9 cellular contexts compared by ENCODE assay signal in the genomic region with DNA sequence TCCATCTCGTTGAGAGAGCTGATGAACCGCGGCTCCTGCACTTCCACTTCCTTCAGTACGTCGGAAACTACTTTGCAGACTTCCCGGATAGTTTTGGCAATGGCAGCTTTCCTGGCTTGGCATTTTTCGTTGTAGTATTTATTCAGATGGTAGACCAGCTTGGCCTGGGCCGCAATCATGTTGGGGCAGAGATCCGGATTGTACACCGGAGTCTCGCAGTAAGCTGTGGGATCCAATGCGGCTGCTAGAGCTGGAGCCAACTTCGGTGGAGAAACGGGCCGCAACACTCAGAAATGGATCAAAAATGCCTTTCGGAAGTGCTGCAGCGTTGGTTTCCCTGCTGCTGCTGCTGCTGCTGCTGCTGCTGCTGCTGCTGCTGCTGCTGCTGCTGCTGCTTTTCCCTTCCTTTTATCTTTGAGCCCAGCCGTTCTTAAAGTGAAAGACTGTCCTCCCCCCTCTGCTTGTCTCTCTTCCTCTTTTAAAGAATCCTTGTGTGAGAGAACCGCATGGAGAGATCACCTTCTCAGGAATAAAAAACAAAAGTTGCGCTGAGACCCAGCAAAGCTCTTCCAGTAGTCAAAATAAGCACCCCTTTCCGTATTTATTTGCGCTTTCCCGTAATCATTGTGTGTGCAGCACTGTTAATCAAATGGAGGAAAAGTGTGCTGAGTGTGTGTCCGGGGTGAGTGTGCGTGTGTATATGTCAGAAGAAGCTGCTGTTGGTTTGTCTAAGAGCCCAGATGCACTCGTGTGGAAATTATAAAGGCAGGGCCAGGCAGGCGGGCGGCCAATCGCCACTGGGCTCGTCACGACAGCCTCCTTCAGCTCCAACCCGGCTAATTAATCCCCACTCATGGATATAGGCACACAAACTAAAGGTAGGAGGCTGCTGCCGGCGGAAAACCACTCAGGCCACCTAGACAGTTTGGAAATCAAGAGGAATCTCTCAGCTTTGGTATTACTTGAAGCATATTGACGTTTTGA. TPM values are rescaled to one million over a fixed set of nuclear protein-coding genes. Genes with fewer than 3 reads are reported as not detected.
DNase-seq lines count a peak whose midpoint lies in the region; ATAC-seq and TF ChIP-seq lines count a peak whose summit lies in the region.
"Had no signal": no experiment of that assay in that cellular context is flagged by ENCODE, and none has a peak within 500 bp of the region (broad histone marks: within the 10 kb centered on the region; RNA-seq: fewer than 3 reads in every experiment).

Gene MAB21L1, minus strand, starts transcription at position 730 of the 984 bp plus-strand sequence. Its CDS starts 551 bp downstream, at position 179.

- ATAC-seq in CD8-positive, alpha-beta T cell, result no peak
- ATAC-seq in GM21529 (IDR thresholded peaks at IDR 0.05; ENCODE audit: unreplicated experiment) (no peak), GM21360 (IDR thresholded peaks at IDR 0.05; ENCODE audit: unreplicated experiment) (no peak)

- H3K4me3 Mint-ChIP-seq in CD8-positive, alpha-beta T cell, result peak within 1 kb of the TSS; percentile 77
- H3K4me3 Mint-ChIP-seq in activated CD4-positive, alpha-beta memory T cell treated with anti-CD3 and anti-CD28 coated beads, Interleukin-2, amount 10 ng/mL, durations not matched to agents 7 days and 5 days, result peak within 1 kb of the TSS; percentile 66
- peak within 1 kb of the TSS; percentile 96 for H3K4me3 Mint-ChIP-seq in osteocyte (ENCODE audit: unreplicated experiment)

- no peak for TF ChIP-seq CTCF in CD8-positive, alpha-beta T cell (IDR thresholded peaks at IDR 0.05)
- TF ChIP-seq CTCF in osteocyte (IDR thresholded peaks at IDR 0.05), result no peak

- H3K4me3 ChIP-seq in CD8-positive, alpha-beta T cell (ENCODE audit: low read depth, low read length), result peak within 1 kb of the TSS; percentile 32

- intact Hi-C loops in CD8-positive, alpha-beta T cell (cut with DNase I, micrococcal nuclease), result no loop called here
- intact Hi-C loops in head of caudate nucleus (cut with DNase I), result no loop called here

- H3K36me3 ChIP-seq in CD8-positive, alpha-beta T cell (ENCODE audit: insufficient read depth, low read length), result no peaks in the 10 kb centered on the region

- H3K27me3 Mint-ChIP-seq in CD8-positive, alpha-beta T cell (ENCODE audit: low read depth), result peaks cover 65% of the 10 kb centered on the region
- H3K27me3 Mint-ChIP-seq in activated CD4-positive, alpha-beta memory T cell treated with anti-CD3 and anti-CD28 coated beads, Interleukin-2, amount 10 ng/mL, durations not matched to agents 7 days and 5 days, result peaks cover 64% of the 10 kb centered on the region
- peaks cover 58% of the 10 kb centered on the region for H3K27me3 Mint-ChIP-seq in osteocyte (ENCODE audit: unreplicated experiment)

- peaks cover 4% of the 10 kb centered on the region for H3K9me3 Mint-ChIP-seq in CD8-positive, alpha-beta T cell
- no peaks in the 10 kb centered on the region for H3K9me3 Mint-ChIP-seq in activated CD4-positive, alpha-beta memory T cell treated with anti-CD3 and anti-CD28 coated beads, Interleukin-2, amount 10 ng/mL, durations not matched to agents 7 days and 5 days
- H3K9me3 Mint-ChIP-seq in osteocyte (ENCODE audit: unreplicated experiment), result no peaks in the 10 kb centered on the region

- H3K27me3 ChIP-seq in CD8-positive, alpha-beta T cell (ENCODE audit: insufficient read depth, low read length), result peaks cover 49% of the 10 kb centered on the region

- CTCF ChIA-PET in CD8-positive, alpha-beta T cell (lab: Charles Lee), result no interaction called here
- CTCF ChIA-PET in activated CD4-positive, alpha-beta memory T cell treated with anti-CD3 and anti-CD28 coated beads, Interleukin-2, amount 10 ng/mL, durations not matched to agents 7 days and 5 days (lab: Charles Lee), result no interaction called here

- H3K36me3 Mint-ChIP-seq in CD8-positive, alpha-beta T cell, result no peaks in the 10 kb centered on the region
- peaks cover 7% of the 10 kb centered on the region for H3K36me3 Mint-ChIP-seq in activated CD4-positive, alpha-beta memory T cell treated with anti-CD3 and anti-CD28 coated beads, Interleukin-2, amount 10 ng/mL, durations not matched to agents 7 days and 5 days (ENCODE audit: low read depth)
- peaks cover 10% of the 10 kb centered on the region for H3K36me3 Mint-ChIP-seq in osteocyte (ENCODE audit: unreplicated experiment)

- DNase-seq in CD8-positive, alpha-beta T cell, result no peak
- peak; percentile 31 for DNase-seq in KG1 (lab: John Stamatoyannopoulos, UW)
- DNase-seq in activated CD4-positive, alpha-beta memory T cell treated with anti-CD3 and anti-CD28 coated beads, Interleukin-2, amount 10 ng/mL, durations not matched to agents 7 days and 5 days, result no peak
- DNase-seq in head of caudate nucleus, result peak in 30 of 42 donors; percentile 10 to 62 (median 38)
- DNase-seq in osteocyte (ENCODE audit: extremely low spot score, unreplicated experiment), result no peak
- no peak for DNase-seq in mucosa of gallbladder (ENCODE audit: low spot score)

- H3K9me3 ChIP-seq in CD8-positive, alpha-beta T cell (ENCODE audit: low read length), result peaks cover 8% of the 10 kb centered on the region

- H3K27ac ChIP-seq in CD8-positive, alpha-beta T cell (ENCODE audit: low read depth, low read length), result no peak within 1 kb of the TSS

- H3K27ac Mint-ChIP-seq in CD8-positive, alpha-beta T cell, result no peak within 1 kb of the TSS
- H3K27ac Mint-ChIP-seq in activated CD4-positive, alpha-beta memory T cell treated with anti-CD3 and anti-CD28 coated beads, Interleukin-2, amount 10 ng/mL, durations not matched to agents 7 days and 5 days, result peak within 1 kb of the TSS; percentile 38
- peak within 1 kb of the TSS; percentile 96 for H3K27ac Mint-ChIP-seq in osteocyte (ENCODE audit: unreplicated experiment)

- H3K4me1 Mint-ChIP-seq in CD8-positive, alpha-beta T cell (ENCODE audit: low read depth), result peaks cover 36% of the 10 kb centered on the region
- peaks cover 20% of the 10 kb centered on the region for H3K4me1 Mint-ChIP-seq in activated CD4-positive, alpha-beta memory T cell treated with anti-CD3 and anti-CD28 coated beads, Interleukin-2, amount 10 ng/mL, durations not matched to agents 7 days and 5 days
- H3K4me1 Mint-ChIP-seq in osteocyte (ENCODE audit: unreplicated experiment), result peaks cover 41% of the 10 kb centered on the region

- H3K4me1 ChIP-seq in CD8-positive, alpha-beta T cell (ENCODE audit: insufficient read depth, low read length), result peaks cover 17% of the 10 kb centered on the region

- POLR2A ChIA-PET in CD8-positive, alpha-beta T cell (lab: Charles Lee), result no interaction called here
- POLR2A ChIA-PET in activated CD4-positive, alpha-beta memory T cell treated with anti-CD3 and anti-CD28 coated beads, Interleukin-2, amount 10 ng/mL, durations not matched to agents 7 days and 5 days (lab: Charles Lee), result no interaction called here

RNA-seq across cellular contexts. Expression of gene MAB21L1, which starts in this region (rescaled TPM):
- not detected for total RNA-seq in CD8-positive, alpha-beta T cell
- total RNA-seq in activated CD4-positive, alpha-beta memory T cell treated with anti-CD3 and anti-CD28 coated beads, Interleukin-2, amount 10 ng/mL, durations not matched to agents 7 days and 5 days, result not detected
- 9.0 TPM in 2 replicates for total RNA-seq in osteocyte
- total RNA-seq in mucosa of gallbladder, result 0.20 TPM
- total RNA-seq: glomerular endothelial cell had no signal

Comparison
In these comparisons a context has a peak if more than half of its experiments do, and no peak if none do; other contexts are left out.
1. DNase-seq: peak in KG1 (single experiment) and head of caudate nucleus (30 of 42); none in CD8-positive, alpha-beta T cell (0 of 7), activated CD4-positive, alpha-beta memory T cell treated with anti-CD3 and anti-CD28 coated beads, Interleukin-2, amount 10 ng/mL, durations not matched to agents 7 days and 5 days (single experiment), osteocyte (single experiment) and mucosa of gallbladder (single experiment).
2. Peak in every context shown above with its lines, with median percentiles within 50 percentile points of each other: H3K4me3 Mint-ChIP-seq.